In the genomic region with DNA sequence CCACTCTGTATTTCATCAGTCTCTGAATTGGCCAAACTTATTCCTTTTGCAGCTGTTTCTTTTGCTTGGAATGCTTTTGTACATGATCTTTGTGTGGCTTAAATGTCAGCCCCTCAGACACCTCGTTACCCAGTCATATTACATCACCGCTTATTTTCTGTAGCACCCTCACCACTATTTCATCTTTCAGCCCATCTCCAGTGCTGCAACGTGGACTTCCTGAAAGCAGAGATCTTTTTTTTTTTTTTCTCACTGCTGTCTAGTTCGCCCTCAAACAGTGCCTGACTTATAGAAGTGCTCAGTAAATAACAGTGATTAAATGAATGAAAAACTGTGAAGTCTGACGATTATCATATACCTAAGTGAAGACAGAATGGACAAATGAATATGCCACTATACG, we compare ENCODE assay signal across 1 cellular context.
TF ChIP-seq lines count a peak whose summit lies in the region.

No MANE protein-coding gene starts in this region.

TF ChIP-seq in HepG2, 621 proteins besides CTCF, POLR2A, EP300 and RAD21:
- TF ChIP-seq SAP130 (CRISPR knock-in tag; IDR thresholded peaks at IDR 0.05; ENCODE audit: low read depth) (peak; percentile 13; the same call in 1 of the 2 replicates), ZNF30 (CRISPR knock-in tag; IDR thresholded peaks at IDR 0.05) (0 out of 2 replicates have a peak, but pooled peaks have one; percentile 15)
- TF ChIP-seq, protein P1, sequence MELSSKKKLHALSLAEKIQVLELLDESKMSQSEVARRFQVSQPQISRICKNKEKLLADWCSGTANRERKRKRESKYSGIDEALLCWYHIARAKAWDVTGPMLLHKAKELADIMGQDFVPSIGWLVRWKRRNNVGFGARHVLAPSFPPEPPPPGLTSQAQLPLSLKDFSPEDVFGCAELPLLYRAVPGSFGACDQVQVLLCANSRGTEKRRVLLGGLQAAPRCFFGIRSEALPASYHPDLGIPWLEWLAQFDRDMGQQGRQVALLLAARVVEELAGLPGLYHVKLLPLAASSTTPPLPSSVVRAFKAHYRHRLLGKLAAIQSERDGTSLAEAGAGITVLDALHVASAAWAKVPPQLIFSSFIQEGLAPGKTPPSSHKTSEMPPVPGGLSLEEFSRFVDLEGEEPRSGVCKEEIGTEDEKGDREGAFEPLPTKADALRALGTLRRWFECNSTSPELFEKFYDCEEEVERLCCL (CRISPR knock-in tag; IDR thresholded peaks at IDR 0.05; ENCODE audit: borderline replicate concordance) = no peak
- TF ChIP-seq, protein P2, sequence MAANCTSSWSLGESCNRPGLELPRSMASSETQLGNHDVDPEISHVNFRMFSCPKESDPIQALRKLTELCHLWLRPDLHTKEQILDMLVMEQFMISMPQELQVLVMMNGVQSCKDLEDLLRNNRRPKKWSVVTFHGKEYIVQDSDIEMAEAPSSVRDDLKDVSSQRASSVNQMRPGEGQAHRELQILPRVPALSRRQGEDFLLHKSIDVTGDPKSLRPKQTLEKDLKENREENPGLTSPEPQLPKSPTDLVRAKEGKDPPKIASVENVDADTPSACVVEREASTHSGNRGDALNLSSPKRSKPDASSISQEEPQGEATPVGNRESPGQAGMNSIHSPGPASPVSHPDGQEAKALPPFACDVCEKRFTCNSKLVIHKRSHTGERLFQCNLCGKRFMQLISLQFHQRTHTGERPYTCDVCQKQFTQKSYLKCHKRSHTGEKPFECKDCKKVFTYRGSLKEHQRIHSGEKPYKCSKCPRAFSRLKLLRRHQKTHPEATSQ (CRISPR knock-in tag; IDR thresholded peaks at IDR 0.05; ENCODE audit: borderline replicate concordance) = 0 out of 2 replicates have a peak, but pooled peaks have one; percentile 4
